ENCODE assay signal across 8 cellular contexts in the genomic region with DNA sequence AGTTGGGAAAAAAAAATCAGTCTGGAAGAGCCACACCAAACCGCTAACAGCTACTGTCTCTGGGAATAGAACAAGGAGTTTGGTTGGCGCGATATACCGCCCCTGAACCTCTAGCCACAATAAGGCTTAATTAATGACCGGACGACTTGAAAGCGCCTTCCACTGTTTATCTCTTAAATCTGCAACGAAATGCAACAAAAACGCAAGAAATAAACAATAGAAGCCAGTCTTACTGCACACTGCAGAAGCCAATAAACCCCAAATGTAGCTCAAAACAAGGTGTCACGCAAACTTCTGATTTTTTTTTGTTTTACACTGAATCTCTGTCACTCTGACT. TPM values are rescaled to one million over a fixed set of nuclear protein-coding genes. Genes with fewer than 3 reads are reported as not detected.
DNase-seq lines count a peak whose midpoint lies in the region; ATAC-seq lines count a peak whose summit lies in the region.

No MANE protein-coding gene starts in this region.

- H3K9me3 Mint-ChIP-seq in naive thymus-derived CD4-positive, alpha-beta T cell = peaks cover 0 to under 1% (median 0%) of the 10 kb centered on the region in 11 donors

- peak overlapping the region; percentile 37 for H3K4me3 ChIP-seq in MG63
- peak overlapping the region; percentile 62 for H3K4me3 ChIP-seq in effector memory CD4-positive, alpha-beta T cell (ENCODE audit: insufficient read depth, low read depth, low read length, poor library complexity, severe bottlenecking)
- peak overlapping the region; percentile 66 for H3K4me3 ChIP-seq in naive thymus-derived CD4-positive, alpha-beta T cell (ENCODE audit: low read length)

- peak; percentile 77 for DNase-seq in DMS53 (lab: John Stamatoyannopoulos, UW)
- no peak for DNase-seq in MG63
- DNase-seq in effector memory CD4-positive, alpha-beta T cell = no peak
- no peak for DNase-seq in naive thymus-derived CD4-positive, alpha-beta T cell
- DNase-seq in stimulated activated naive CD4-positive, alpha-beta T cell treated with Interleukin-2 at 50 U/mL for 16 hours (lab: John Stamatoyannopoulos, UW) = no peak
- no peak for DNase-seq in NCI-H2081 treated with DMSO at 0.1 percent for 48 hours (lab: John Stamatoyannopoulos, UW)
- DNase-seq in RPMI8226 = no peak

- H3K4me3 Mint-ChIP-seq in naive thymus-derived CD4-positive, alpha-beta T cell = peak overlapping the region; percentile 91 to 96 (median 94)

- peak overlapping the region; percentile 97 for H3K27ac ChIP-seq in effector memory CD4-positive, alpha-beta T cell (ENCODE audit: insufficient read depth, low read length, poor library complexity, severe bottlenecking)
- peak overlapping the region; percentile 92 for H3K27ac ChIP-seq in naive thymus-derived CD4-positive, alpha-beta T cell (ENCODE audit: low read depth, low read length)

- intact Hi-C loops in naive thymus-derived CD4-positive, alpha-beta T cell (cut with micrococcal nuclease) = loop anchor here (1.0 kb wide), 5 partner anchors 10 to 88 kb away; a partner anchor contains a TSS

- peaks cover 0 to 14% (median 0%) of the 10 kb centered on the region in 5 donors for H3K36me3 Mint-ChIP-seq in naive thymus-derived CD4-positive, alpha-beta T cell

- no peaks in the 10 kb centered on the region for H3K9me3 ChIP-seq in MG63
- H3K9me3 ChIP-seq in effector memory CD4-positive, alpha-beta T cell (ENCODE audit: control insufficient read depth, low read length) = no peaks in the 10 kb centered on the region
- no peaks in the 10 kb centered on the region for H3K9me3 ChIP-seq in naive thymus-derived CD4-positive, alpha-beta T cell (ENCODE audit: control insufficient read depth in 2 of 3, low read length in 3 of 3)

- peaks cover 34 to 51% (median 47%) of the 10 kb centered on the region in 7 donors for H3K4me1 Mint-ChIP-seq in naive thymus-derived CD4-positive, alpha-beta T cell

- H3K27me3 Mint-ChIP-seq in naive thymus-derived CD4-positive, alpha-beta T cell = no peaks in the 10 kb centered on the region

- peak overlapping the region; percentile 99 to 100 (median 100) for H3K27ac Mint-ChIP-seq in naive thymus-derived CD4-positive, alpha-beta T cell

- H3K27me3 ChIP-seq in MG63 = no peaks in the 10 kb centered on the region
- H3K27me3 ChIP-seq in effector memory CD4-positive, alpha-beta T cell (replicated peaks; ENCODE audit: control insufficient read depth, insufficient read depth, low read length, poor library complexity, severe bottlenecking) = no peaks in the 10 kb centered on the region
- H3K27me3 ChIP-seq in naive thymus-derived CD4-positive, alpha-beta T cell (ENCODE audit: control insufficient read depth in 2 of 2, insufficient read depth in 2 of 2, low read length in 2 of 2) = no peaks in the 10 kb centered on the region

- CTCF ChIA-PET in naive thymus-derived CD4-positive, alpha-beta T cell (lab: Charles Lee) = interaction anchor here (0.7 to 3.0 kb wide), 4 partner anchors 11 to 95 kb away, joined by 3 to 44 read pairs (median 20); a partner anchor contains a TSS

- no peak for ATAC-seq in naive thymus-derived CD4-positive, alpha-beta T cell
- ATAC-seq in HG02588 (IDR thresholded peaks at IDR 0.05; ENCODE audit: unreplicated experiment) = no peak

- POLR2A ChIA-PET in naive thymus-derived CD4-positive, alpha-beta T cell (lab: Charles Lee) = interaction anchor here (0.6 to 14.4 kb wide), 31 partner anchors 8 to 1867 kb away, joined by 3 to 709 read pairs (median 5); a partner anchor contains a TSS

- peaks cover 6% of the 10 kb centered on the region for H3K4me1 ChIP-seq in effector memory CD4-positive, alpha-beta T cell (ENCODE audit: control insufficient read depth, insufficient read depth, low read length, poor library complexity, severe bottlenecking)
- peaks cover 3 to 25% of the 10 kb centered on the region in 2 donors for H3K4me1 ChIP-seq in naive thymus-derived CD4-positive, alpha-beta T cell (ENCODE audit: control insufficient read depth in 2 of 2, insufficient read depth in 2 of 2, low read length in 2 of 2)

- H3K36me3 ChIP-seq in MG63 = no peaks in the 10 kb centered on the region
- H3K36me3 ChIP-seq in effector memory CD4-positive, alpha-beta T cell (ENCODE audit: control insufficient read depth, insufficient read depth, low read length) = no peaks in the 10 kb centered on the region
- no peaks in the 10 kb centered on the region for H3K36me3 ChIP-seq in naive thymus-derived CD4-positive, alpha-beta T cell (ENCODE audit: control insufficient read depth in 2 of 3, insufficient read depth in 3 of 3, low read length in 3 of 3)

RNA-seq across cellular contexts. Expression of a gene that starts 10.9 kb away (rescaled TPM):
- 1.0 and 1.2 TPM in 2 replicates for total RNA-seq in MG63 (2014; rRNA removed; shearing (Covaris generic); ENCODE audit: low replicate concordance)
- total RNA-seq in naive thymus-derived CD4-positive, alpha-beta T cell = 10 to 100 TPM; 11.2 to 47.2 (median 13.5) TPM
- under 1 TPM; 0.07 to 0.28 TPM for polyA plus RNA-seq in naive thymus-derived CD4-positive, alpha-beta T cell

RNA-seq across cellular contexts. Expression of a gene that starts 12.1 kb away (rescaled TPM):
- total RNA-seq in MG63 (2014; rRNA removed; shearing (Covaris generic); ENCODE audit: low replicate concordance) = not detected in 2 replicates
- total RNA-seq in naive thymus-derived CD4-positive, alpha-beta T cell = 1 to 10 TPM in 2 of 5 experiments, under 1 TPM in 3; 0.31 to 9.7 (median 0.87) TPM
- under 1 TPM in 1 of 2 donors, not detected in 1; 0.47 TPM for polyA plus RNA-seq in naive thymus-derived CD4-positive, alpha-beta T cell

RNA-seq across cellular contexts. Expression of a gene that starts 19.0 kb away (rescaled TPM):
- total RNA-seq in MG63 (2014; rRNA removed; shearing (Covaris generic); ENCODE audit: low replicate concordance) = 5.3 and 5.9 TPM in 2 replicates
- 100 to 1,000 TPM in 4 of 5 experiments, 10 to 100 TPM in 1; 92.8 to 456 (median 142) TPM for total RNA-seq in naive thymus-derived CD4-positive, alpha-beta T cell
- 10 to 100 TPM; 30.5 to 59.1 TPM for polyA plus RNA-seq in naive thymus-derived CD4-positive, alpha-beta T cell

RNA-seq across cellular contexts. Expression of a gene that starts 23.8 kb away (rescaled TPM):
- total RNA-seq in MG63 (2014; rRNA removed; shearing (Covaris generic); ENCODE audit: low replicate concordance) = not detected in 2 replicates
- total RNA-seq in naive thymus-derived CD4-positive, alpha-beta T cell = 1 to 10 TPM; 1.3 to 2.8 (median 1.4) TPM
- polyA plus RNA-seq in naive thymus-derived CD4-positive, alpha-beta T cell = under 1 TPM in 1 of 2 donors, not detected in 1; 0.06 TPM

RNA-seq across cellular contexts. Expression of a gene that starts 31.3 kb away (rescaled TPM):
- total RNA-seq in MG63 (2014; rRNA removed; shearing (Covaris generic); ENCODE audit: low replicate concordance) = not detected in 2 replicates
- total RNA-seq in naive thymus-derived CD4-positive, alpha-beta T cell = 1 to 10 TPM in 2 of 5 experiments, under 1 TPM in 3; 0.77 to 1.4 (median 0.96) TPM
- polyA plus RNA-seq in naive thymus-derived CD4-positive, alpha-beta T cell = under 1 TPM in 1 of 2 donors, not detected in 1; 0.72 TPM

Comparison
In these comparisons a context has a peak if more than half of its experiments do, and no peak if none do; other contexts are left out.
1. RNA of a gene that starts 19.0 kb away (total RNA-seq): 92.8 to 456 TPM in naive thymus-derived CD4-positive, alpha-beta T cell; 5.3 to 5.9 TPM in MG63; every median in the first group is over 10 times any median in the second.
2. Peak in every context shown above with its lines, with median percentiles within 50 percentile points of each other: H3K4me3 ChIP-seq.